In the genomic region with DNA sequence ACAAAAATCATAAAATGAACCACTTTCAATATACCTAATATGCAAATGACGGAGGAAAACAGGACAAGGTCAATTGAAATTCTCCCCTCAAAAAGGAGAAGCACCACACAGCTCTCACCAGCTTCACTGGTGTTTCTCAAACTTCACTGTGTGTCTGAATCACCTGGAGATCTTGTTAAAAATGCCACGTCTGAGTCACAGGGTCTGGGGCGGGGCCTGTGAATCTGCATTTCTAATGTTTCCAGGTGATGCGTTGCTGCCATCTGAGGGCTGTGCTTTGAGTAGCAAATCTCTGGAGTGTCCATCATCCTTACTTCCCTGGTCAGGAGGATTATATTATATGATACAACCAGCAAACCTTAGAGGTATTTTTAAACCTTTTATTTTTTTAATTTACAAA, we compare ENCODE assay signal across 9 cellular contexts. TPM values are rescaled to one million over a fixed set of nuclear protein-coding genes. Genes with fewer than 3 reads are reported as not detected.
DNase-seq lines count a peak whose midpoint lies in the region; ATAC-seq, FAIRE-seq and TF ChIP-seq lines count a peak whose summit lies in the region.
"Had no signal": no experiment of that assay in that cellular context is flagged by ENCODE, and none has a peak within 500 bp of the region (broad histone marks: within the 10 kb centered on the region; RNA-seq: fewer than 3 reads in every experiment).

No MANE protein-coding gene starts in this region.

- H3K79me1 ChIP-seq in H1 (ENCODE audit: low read depth, low read length) = no peaks in the 10 kb centered on the region

- no peak overlapping the region for H3K4me3 ChIP-seq in H1 (ENCODE audit: extremely low read depth in 1 of 4, insufficient read depth in 2 of 4, low read depth in 3 of 4, low read length in 4 of 4)

- H2AK5ac ChIP-seq in H1 (ENCODE audit: low read depth, low read length) = no peak overlapping the region

- no peak overlapping the region for H3K4me2 ChIP-seq in H1 (ENCODE audit: insufficient read depth in 1 of 2, low read depth in 2 of 2, low read length in 2 of 2)
- H3K4me2 ChIP-seq: KMS-11 had no signal

- ATAC-seq in HG03280 (IDR thresholded peaks at IDR 0.05; ENCODE audit: unreplicated experiment) = no peak

- H4K20me1 ChIP-seq in H1 (replicated peaks in 1 of 2; ENCODE audit: control insufficient read depth in 1 of 2, insufficient read depth in 2 of 2, low read length in 2 of 2) = peaks cover 0 to 3% of the 10 kb centered on the region in 2 experiments

- peaks cover 0 to 3% (median 0%) of the 10 kb centered on the region in 4 experiments; a peak in 1 of 7 replicates for H3K4me1 ChIP-seq in H1 (replicated peaks in 1 of 4; ENCODE audit: control insufficient read depth in 3 of 4, insufficient read depth in 4 of 4, low read length in 3 of 4)

- no peak overlapping the region for H2BK15ac ChIP-seq in H1 (ENCODE audit: low read length)

- no peak for TF ChIP-seq POLR2A in H1 (IDR thresholded peaks at IDR 0.05; ENCODE audit: control extremely low read depth in 1 of 2, low read depth in 2 of 2, low read length in 2 of 2)

- H3K79me2 ChIP-seq in H1 (ENCODE audit: control insufficient read depth in 1 of 2, insufficient read depth in 2 of 2, low read length in 2 of 2) = no peaks in the 10 kb centered on the region

- no peak overlapping the region for H3K14ac ChIP-seq in H1 (ENCODE audit: insufficient read length)

- H3K27ac Mint-ChIP-seq in chondrocyte (ENCODE audit: unreplicated experiment) = no peak overlapping the region

- H3K23me2 ChIP-seq in H1 (ENCODE audit: low read depth, low read length) = no peaks in the 10 kb centered on the region

- no peak overlapping the region for H3K27ac ChIP-seq in H1 (ENCODE audit: low read depth, low read length)
- H3K27ac ChIP-seq: KMS-11 had no signal

- H3K9me3 Mint-ChIP-seq in chondrocyte (ENCODE audit: low read depth) = no peaks in the 10 kb centered on the region

- TF ChIP-seq RAD21 in H1 (IDR thresholded peaks at IDR 0.05 in 1 of 2, conservative IDR thresholded peaks at IDR 0.05 in 1 of 2; ENCODE audit: low read depth in 2 of 2, low read length in 2 of 2) = peak; percentile 73 to 80

- H3K27me3 ChIP-seq in H1 (replicated peaks in 1 of 4; ENCODE audit: control insufficient read depth in 3 of 4, extremely low read depth in 1 of 4, insufficient read depth in 3 of 4, low read length in 3 of 4) = no peaks in the 10 kb centered on the region

- WGBS in H1 (ENCODE audit: extremely low coverage in 1 of 2, insufficient coverage in 1 of 2, insufficient read length in 1 of 2, insufficient replicate concordance in 2 of 2, low coverage in 1 of 2, low lambda C conversion rate in 2 of 2, missing lambda C conversion rate in 1 of 2), 2 experiments = 51% methylated on average over 4 of the region's 4 CpGs; no CpG with 5 or more reads in 1 of the 2 experiments

- no peak overlapping the region for H3K9ac ChIP-seq in H1 (replicated peaks in 1 of 4; ENCODE audit: extremely low read depth in 1 of 4, low read depth in 3 of 4, low read length in 3 of 4)
- H3K9ac ChIP-seq: KMS-11 had no signal

- TF ChIP-seq CTCF in H1 (IDR thresholded peaks at IDR 0.05; ENCODE audit: control extremely low read depth in 1 of 3, insufficient read depth in 1 of 3, low read depth in 1 of 3, low read length in 3 of 3) (peak in 2 of 3 experiments; percentile 45 to 46; a peak in 3 of 4 replicates), chondrocyte (IDR thresholded peaks at IDR 0.05) (no peak)

- H3K36me3 Mint-ChIP-seq in chondrocyte (ENCODE audit: low read depth) = no peaks in the 10 kb centered on the region

- no peak overlapping the region for H3K18ac ChIP-seq in H1 (ENCODE audit: extremely low read depth, low read length)

- H3K27me3 Mint-ChIP-seq in chondrocyte (ENCODE audit: low read depth) = no peaks in the 10 kb centered on the region

- no peak for FAIRE-seq in H1 (lab: Jason Lieb, UNC)

- POLR2A ChIA-PET in H1 (lab: Charles Lee; ENCODE audit: partially characterized antibody) = interaction anchor here (1.6 kb wide), 1 partner anchor 14 kb away, joined by 5 read pairs; no protein-coding TSS in a partner anchor

- no peaks in the 10 kb centered on the region for H3K36me3 ChIP-seq in H1 (ENCODE audit: control insufficient read depth in 2 of 4, insufficient read depth in 4 of 4, low read length in 3 of 4)

- no peak overlapping the region for H4K91ac ChIP-seq in H1 (replicated peaks; ENCODE audit: insufficient read length, low read length)

- H2BK5ac ChIP-seq in H1 (ENCODE audit: low read depth, low read length) = no peak overlapping the region

- no peak overlapping the region for H3K23ac ChIP-seq in H1 (ENCODE audit: insufficient read length)

- no peak overlapping the region for H4K8ac ChIP-seq in H1 (ENCODE audit: extremely low read depth, insufficient read depth, low read length)

- H4K5ac ChIP-seq in H1 (ENCODE audit: insufficient read length, low read depth, low read length) = no peak overlapping the region

- H3K4ac ChIP-seq in H1 (replicated peaks; ENCODE audit: insufficient read length, low read depth, low read length) = no peak overlapping the region

- CTCF ChIA-PET in H1 (lab: Charles Lee; ENCODE audit: partially characterized antibody) = interaction anchor here (0.7 to 1.5 kb wide), 8 partner anchors 14 to 951 kb away, joined by 3 to 6 read pairs (median 3); no protein-coding TSS in a partner anchor

- H2BK12ac ChIP-seq in H1 (ENCODE audit: low read depth, low read length) = no peak overlapping the region

- H3K9me3 ChIP-seq in H1 (ENCODE audit: insufficient read depth in 2 of 2, low read depth in 1 of 2, low read length in 1 of 2) = no peaks in the 10 kb centered on the region

- H3K56ac ChIP-seq in H1 (replicated peaks; ENCODE audit: insufficient read length, low read depth, low read length) = no peak overlapping the region

- H3K4me1 Mint-ChIP-seq in chondrocyte (ENCODE audit: low read depth) = no peaks in the 10 kb centered on the region

- no peak overlapping the region for H2BK120ac ChIP-seq in H1 (replicated peaks; ENCODE audit: low read depth, low read length)

- no peak for TF ChIP-seq EP300 in H1 (IDR thresholded peaks at IDR 0.05; ENCODE audit: borderline replicate concordance in 1 of 2, low read depth in 2 of 2, low read length in 2 of 2)

- peak; percentile 63 for DNase-seq in NCI-H82 (lab: John Stamatoyannopoulos, UW)
- DNase-seq in NCI-H82 treated with DMSO at 0.1 percent for 48 hours (lab: John Stamatoyannopoulos, UW; ENCODE audit: unreplicated experiment) = no peak
- peak; percentile 11 for DNase-seq in RPMI7951 (ENCODE audit: low read depth)
- DNase-seq in H1 (ENCODE audit: low read depth in 1 of 2, low spot score in 2 of 2) = peak in 1 of 2 experiments; percentile 58
- peak; percentile 32 to 47 for DNase-seq in stimulated activated CD8-positive, alpha-beta memory T cell treated with anti-CD3 and anti-CD28 coated beads, Interleukin-15, amount 100 ng/mL, for 48 hours (ENCODE audit: low read depth in 2 of 2)
- DNase-seq in chondrocyte (ENCODE audit: low spot score) = no peak
- no peak for DNase-seq in hypothalamus (lab: John Stamatoyannopoulos, UW)

- H3K4me3 Mint-ChIP-seq in chondrocyte (ENCODE audit: unreplicated experiment) = no peak overlapping the region

- no peak overlapping the region for H2BK20ac ChIP-seq in H1 (ENCODE audit: low read length)

- no peak overlapping the region for H2AFZ ChIP-seq in H1 (ENCODE audit: low read length)

RNA-seq across cellular contexts. Expression of gene CLDN19, which starts 9.0 kb away (rescaled TPM):
- not detected in 2 replicates for total RNA-seq in RPMI7951 (2014; rRNA removed; shearing (Covaris generic))
- 9.7 and 12.1 TPM in 2 replicates for total RNA-seq in H1 (2021; fragmentation: NEBNext Ultra II Directional; extraction: Animal tissue kit (Norgen Biotek cat#: 25700))
- polyA plus RNA-seq in H1 (2011; rRNA removed) = 17.2 and 27.8 TPM in 2 replicates
- 19.5 TPM for polyA plus RNA-seq in H1 (2011; cell fraction: cytosol; rRNA removed)
- 22.5 TPM for polyA plus RNA-seq in H1 (2011; cell fraction: nucleus; rRNA removed)
- 8.1 to 15.1 TPM (median 13.1 TPM) in 4 replicates for polyA plus RNA-seq in H1 (2012, experiment 1 of 2)
- polyA plus RNA-seq in H1 (2012, experiment 2 of 2) = 11.9 TPM
- polyA plus RNA-seq in H1 (2013, experiment 1 of 2) = 10.3 TPM
- polyA plus RNA-seq in H1 (2013, experiment 2 of 2) = 11.9 TPM
- polyA minus RNA-seq in H1 (2011; rRNA and poly(A)+ RNA removed) = 11.2 and 12.8 TPM in 2 replicates
- polyA minus RNA-seq in H1 (2011; cell fraction: cytosol; rRNA and poly(A)+ RNA removed) = 9.9 TPM
- 10.9 TPM for polyA minus RNA-seq in H1 (2011; cell fraction: nucleus; rRNA and poly(A)+ RNA removed)
- not detected in 3 replicates for total RNA-seq in chondrocyte

RNA-seq across cellular contexts. Expression of gene P3H1, which starts 35.8 kb away (rescaled TPM):
- 111 and 120 TPM in 2 replicates for total RNA-seq in RPMI7951 (2014; rRNA removed; shearing (Covaris generic))
- 58.4 and 60.4 TPM in 2 replicates for total RNA-seq in H1 (2021; fragmentation: NEBNext Ultra II Directional; extraction: Animal tissue kit (Norgen Biotek cat#: 25700))
- 87.5 and 90.7 TPM in 2 replicates for polyA plus RNA-seq in H1 (2011; rRNA removed)
- 70.9 TPM for polyA plus RNA-seq in H1 (2011; cell fraction: cytosol; rRNA removed)
- polyA plus RNA-seq in H1 (2011; cell fraction: nucleus; rRNA removed) = 228 TPM
- polyA plus RNA-seq in H1 (2012, experiment 1 of 2) = 35.4 to 52.4 TPM (median 51.1 TPM) in 4 replicates
- 37.1 TPM for polyA plus RNA-seq in H1 (2012, experiment 2 of 2)
- polyA plus RNA-seq in H1 (2013, experiment 1 of 2) = 108 TPM
- 90.7 TPM for polyA plus RNA-seq in H1 (2013, experiment 2 of 2)
- polyA minus RNA-seq in H1 (2011; rRNA and poly(A)+ RNA removed) = 56.4 and 57.1 TPM in 2 replicates
- 30.7 TPM for polyA minus RNA-seq in H1 (2011; cell fraction: cytosol; rRNA and poly(A)+ RNA removed)
- 51.6 TPM for polyA minus RNA-seq in H1 (2011; cell fraction: nucleus; rRNA and poly(A)+ RNA removed)
- total RNA-seq in chondrocyte = 256 to 288 TPM (median 278 TPM) in 3 replicates

RNA-seq across cellular contexts. Expression of gene C1orf50, which starts 36.1 kb away (rescaled TPM):
- 2.5 and 3.1 TPM in 2 replicates for total RNA-seq in RPMI7951 (2014; rRNA removed; shearing (Covaris generic))
- 6.9 and 7.1 TPM in 2 replicates for total RNA-seq in H1 (2021; fragmentation: NEBNext Ultra II Directional; extraction: Animal tissue kit (Norgen Biotek cat#: 25700))
- 2.1 and 3.2 TPM in 2 replicates for polyA plus RNA-seq in H1 (2011; rRNA removed)
- 4.0 TPM for polyA plus RNA-seq in H1 (2011; cell fraction: cytosol; rRNA removed)
- polyA plus RNA-seq in H1 (2011; cell fraction: nucleus; rRNA removed) = 1.5 TPM
- 2.5 to 6.3 TPM (median 3.1 TPM) in 4 replicates for polyA plus RNA-seq in H1 (2012, experiment 1 of 2)
- polyA plus RNA-seq in H1 (2012, experiment 2 of 2) = 0.60 TPM
- 2.6 TPM for polyA plus RNA-seq in H1 (2013, experiment 1 of 2)
- polyA plus RNA-seq in H1 (2013, experiment 2 of 2) = 2.3 TPM
- polyA minus RNA-seq in H1 (2011; rRNA and poly(A)+ RNA removed) = 2.2 and 3.3 TPM in 2 replicates
- polyA minus RNA-seq in H1 (2011; cell fraction: cytosol; rRNA and poly(A)+ RNA removed) = 2.5 TPM
- 3.0 TPM for polyA minus RNA-seq in H1 (2011; cell fraction: nucleus; rRNA and poly(A)+ RNA removed)
- 6.7 to 6.9 TPM (median 6.7 TPM) in 3 replicates for total RNA-seq in chondrocyte

RNA-seq across cellular contexts. Expression of gene YBX1, which starts 48.8 kb away (rescaled TPM):
- 1,105 and 1,183 TPM in 2 replicates for total RNA-seq in RPMI7951 (2014; rRNA removed; shearing (Covaris generic))
- total RNA-seq in H1 (2021; fragmentation: NEBNext Ultra II Directional; extraction: Animal tissue kit (Norgen Biotek cat#: 25700)) = 1,219 and 1,248 TPM in 2 replicates
- 438 and 476 TPM in 2 replicates for polyA plus RNA-seq in H1 (2011; rRNA removed)
- 1,002 TPM for polyA plus RNA-seq in H1 (2011; cell fraction: cytosol; rRNA removed)
- polyA plus RNA-seq in H1 (2011; cell fraction: nucleus; rRNA removed) = 864 TPM
- 1,144 to 1,314 TPM (median 1,258 TPM) in 4 replicates for polyA plus RNA-seq in H1 (2012, experiment 1 of 2)
- polyA plus RNA-seq in H1 (2012, experiment 2 of 2) = 645 TPM
- 1,303 TPM for polyA plus RNA-seq in H1 (2013, experiment 1 of 2)
- polyA plus RNA-seq in H1 (2013, experiment 2 of 2) = 1,245 TPM
- 230 and 291 TPM in 2 replicates for polyA minus RNA-seq in H1 (2011; rRNA and poly(A)+ RNA removed)
- polyA minus RNA-seq in H1 (2011; cell fraction: cytosol; rRNA and poly(A)+ RNA removed) = 523 TPM
- 554 TPM for polyA minus RNA-seq in H1 (2011; cell fraction: nucleus; rRNA and poly(A)+ RNA removed)
- 582 to 659 TPM (median 593 TPM) in 3 replicates for total RNA-seq in chondrocyte

RNA-seq across cellular contexts. Expression of gene TMEM269, which starts 53.8 kb away (rescaled TPM):
- total RNA-seq in RPMI7951 (2014; rRNA removed; shearing (Covaris generic)) = not detected in 2 replicates
- total RNA-seq in H1 (2021; fragmentation: NEBNext Ultra II Directional; extraction: Animal tissue kit (Norgen Biotek cat#: 25700)) = 0.35 and 0.61 TPM in 2 replicates
- polyA plus RNA-seq in H1 (2011; rRNA removed) = 0.14 TPM in 2 replicates
- polyA plus RNA-seq in H1 (2011; cell fraction: cytosol; rRNA removed) = 0.19 TPM
- 0.29 TPM for polyA plus RNA-seq in H1 (2011; cell fraction: nucleus; rRNA removed)
- 0.10 to 0.39 TPM (median 0.20 TPM) in 4 replicates for polyA plus RNA-seq in H1 (2012, experiment 1 of 2)
- polyA plus RNA-seq in H1 (2012, experiment 2 of 2) = 0.08 TPM
- polyA plus RNA-seq in H1 (2013, experiment 1 of 2) = 0.12 TPM
- polyA plus RNA-seq in H1 (2013, experiment 2 of 2) = 0.13 TPM
- polyA minus RNA-seq in H1 (2011; rRNA and poly(A)+ RNA removed) = 0.22 and 0.24 TPM in 2 replicates
- not detected for polyA minus RNA-seq in H1 (2011; cell fraction: cytosol; rRNA and poly(A)+ RNA removed)
- polyA minus RNA-seq in H1 (2011; cell fraction: nucleus; rRNA and poly(A)+ RNA removed) = 0.20 TPM
- 0.20 to 0.70 TPM (median 0.23 TPM) in 3 replicates for total RNA-seq in chondrocyte

Comparison
In these comparisons a context has a peak if more than half of its experiments do, and no peak if none do; other contexts are left out.
1. DNase-seq: peak in NCI-H82 (single experiment), RPMI7951 (single experiment) and stimulated activated CD8-positive, alpha-beta memory T cell treated with anti-CD3 and anti-CD28 coated beads, Interleukin-15, amount 100 ng/mL, for 48 hours (2 of 2); none in NCI-H82 treated with DMSO at 0.1 percent for 48 hours (single experiment), chondrocyte (single experiment) and hypothalamus (0 of 51).
2. RNA of gene CLDN19, which starts 9.0 kb away (total RNA-seq): 9.7 to 12.1 TPM in H1; not detected in RPMI7951 and not detected in chondrocyte; every median in the first group is over 10 times any median in the second.